21 cellular contexts compared by ENCODE assay signal in genomic region chr12:78494911-78495310, GRCh38.
DNase-seq lines count a peak whose midpoint lies in the region; ATAC-seq and TF ChIP-seq lines count a peak whose summit lies in the region.
"Had no signal": no experiment of that assay in that cellular context is flagged by ENCODE, and none has a peak within 500 bp of the region (broad histone marks: within the 10 kb centered on the region; RNA-seq: fewer than 3 reads in every experiment).

No MANE protein-coding gene starts in this region.

- no peak for TF ChIP-seq CTCF in SK-N-SH (IDR thresholded peaks at IDR 0.05)
- TF ChIP-seq CTCF in brain microvascular endothelial cell (IDR thresholded peaks at IDR 0.05; ENCODE audit: low read depth, low read length, missing control alignments), result no peak
- no peak for TF ChIP-seq CTCF in fibroblast of pulmonary artery (IDR thresholded peaks at IDR 0.05; ENCODE audit: low read length, missing control alignments)

- no peak overlapping the region for H3K9ac ChIP-seq in SK-N-SH

- TF ChIP-seq RAD21 in SK-N-SH (IDR thresholded peaks at IDR 0.05; ENCODE audit: low read length), result no peak

- no peak for DNase-seq in SK-N-SH
- DNase-seq in brain microvascular endothelial cell, result peak; percentile 14
- DNase-seq in fibroblast of pulmonary artery (ENCODE audit: low read depth), result peak; percentile 17
- peak; percentile 26 for DNase-seq in smooth muscle cell of the brain vasculature (ENCODE audit: low read depth, low spot score)
- DNase-seq in NCI-H128 (lab: John Stamatoyannopoulos, UW; ENCODE audit: unreplicated experiment), result no peak
- no peak for DNase-seq in RKO (ENCODE audit: low spot score)
- DNase-seq in G401 (ENCODE audit: low spot score), result no peak
- DNase-seq: activated gamma-delta T cell; amniotic stem cell; DMS 273 treated with DMSO at 0.1 percent for 48 hours; effector memory CD4-positive, alpha-beta T cell; KG1; NCI-H1048; NCI-H2029 treated with DMSO at 0.1 percent for 48 hours; NCI-H524; small intestine; stimulated activated CD4-positive, alpha-beta T cell treated with anti-CD3 and anti-CD28 coated beads, Interleukin-4, amount 100 ng/mL, for 1 hour; stomach; T-cell had no signal

- no peaks in the 10 kb centered on the region for H3K9me2 ChIP-seq in SK-N-SH

- H3K36me3 ChIP-seq in SK-N-SH (replicated peaks in 1 of 2; ENCODE audit: control insufficient read depth in 1 of 2, insufficient read depth in 2 of 2, low read length in 1 of 2), result no peaks in the 10 kb centered on the region
- no peaks in the 10 kb centered on the region for H3K36me3 ChIP-seq in brain microvascular endothelial cell (replicated peaks)
- H3K36me3 ChIP-seq: gastroesophageal sphincter, stomach had no signal

- H3K27ac ChIP-seq in SK-N-SH (ENCODE audit: low read depth in 2 of 2, low read length in 1 of 2) (peak overlapping the region in 1 of 2 experiments; percentile 50; a peak in 1 of 4 replicates), brain microvascular endothelial cell (no peak overlapping the region)
- H3K27ac ChIP-seq: gastroesophageal sphincter, stomach had no signal

- H3K4me2 ChIP-seq in SK-N-SH, result no peak overlapping the region

- no peaks in the 10 kb centered on the region for H4K20me1 ChIP-seq in SK-N-SH (ENCODE audit: insufficient read depth)

- H3K79me2 ChIP-seq in SK-N-SH (ENCODE audit: insufficient read depth), result no peaks in the 10 kb centered on the region

- CTCF ChIA-PET in SK-N-SH (lab: Yijun Ruan, JAX), result no interaction called here

- H3K4me1 ChIP-seq in SK-N-SH (ENCODE audit: control insufficient read depth in 1 of 2, insufficient read depth in 2 of 2, low read depth in 1 of 2, low read length in 1 of 2), result no peaks in the 10 kb centered on the region
- H3K4me1 ChIP-seq: gastroesophageal sphincter, stomach had no signal

- no peaks in the 10 kb centered on the region for H3K27me3 ChIP-seq in SK-N-SH (ENCODE audit: insufficient read depth)
- no peaks in the 10 kb centered on the region for H3K27me3 ChIP-seq in brain microvascular endothelial cell (replicated peaks)
- H3K27me3 ChIP-seq: gastroesophageal sphincter, stomach had no signal

- H3F3A ChIP-seq in SK-N-SH (replicated peaks; ENCODE audit: insufficient read depth), result no peaks in the 10 kb centered on the region

- H3K9me3 ChIP-seq in SK-N-SH, result no peaks in the 10 kb centered on the region
- H3K9me3 ChIP-seq: gastroesophageal sphincter, stomach had no signal

- POLR2A ChIA-PET in SK-N-SH (lab: Yijun Ruan, JAX), result no interaction called here

- WGBS in SK-N-SH (ENCODE audit: low lambda C conversion rate), result 42% methylated on average over 1 of the region's 1 CpG

- H3K4me3 ChIP-seq in SK-N-SH (ENCODE audit: low read depth in 2 of 2, low read length in 1 of 2), result no peak overlapping the region
- no peak overlapping the region for H3K4me3 ChIP-seq in brain microvascular endothelial cell (ENCODE audit: low read depth, low read length)
- no peak overlapping the region for H3K4me3 ChIP-seq in fibroblast of pulmonary artery (replicated peaks; ENCODE audit: low read depth, low read length)
- H3K4me3 ChIP-seq: gastroesophageal sphincter, stomach had no signal

- in situ Hi-C loops in brain microvascular endothelial cell (cut with HindIII; ENCODE audit: low pct_ligation_motif_present, low sequenced_read_pairs), result no loop called here
- in situ Hi-C loops in G401 (cut with HindIII; ENCODE audit: low sequenced_read_pairs), result no loop called here

- H2AFZ ChIP-seq in SK-N-SH (ENCODE audit: low read depth), result peak overlapping the region; percentile 73; the same call in 1 of the 2 replicates

- no peak for TF ChIP-seq EP300 in SK-N-SH (IDR thresholded peaks at IDR 0.05; ENCODE audit: borderline replicate concordance in 1 of 2, low read depth in 1 of 2, low read length in 1 of 2)

- no peak for ATAC-seq in SK-N-SH treated with all-trans-retinoic acid at 6 μM for 48 hours
- ATAC-seq: gastroesophageal sphincter, T-cell had no signal

TF ChIP-seq in SK-N-SH, 30 proteins besides CTCF, POLR2A, EP300 and RAD21 (continues in another document):
- TF ChIP-seq FOSL2 (IDR thresholded peaks at IDR 0.05; ENCODE audit: borderline replicate concordance, low read depth), result no peak
- TF ChIP-seq TEAD4 (IDR thresholded peaks at IDR 0.05; ENCODE audit: borderline replicate concordance, insufficient read depth), result no peak
- no peak for TF ChIP-seq GATA2 (CRISPR knock-in tag; IDR thresholded peaks at IDR 0.05)
- no peak for TF ChIP-seq PBX3 (IDR thresholded peaks at IDR 0.05)
- no peak for TF ChIP-seq SIN3A (IDR thresholded peaks at IDR 0.05; ENCODE audit: borderline replicate concordance, low read depth, low read length)
- TF ChIP-seq USF1 (IDR thresholded peaks at IDR 0.05; ENCODE audit: borderline replicate concordance, low read depth), result no peak
- TF ChIP-seq GABPA (IDR thresholded peaks at IDR 0.05; ENCODE audit: low read depth), result no peak
- TF ChIP-seq ZBTB33 (IDR thresholded peaks at IDR 0.05; ENCODE audit: borderline replicate concordance, low read depth), result no peak

TF ChIP-seq in SK-N-SH treated with all-trans-retinoic acid at 6 μM for 48 hours, 23 proteins besides CTCF, POLR2A, EP300 and RAD21 (continues in another document):
- TF ChIP-seq BACH2 (CRISPR knock-in tag; IDR thresholded peaks at IDR 0.05; ENCODE audit: borderline replicate concordance) (no peak), ZFP30 (CRISPR knock-in tag; IDR thresholded peaks at IDR 0.05) (no peak), CREB5 (CRISPR knock-in tag; IDR thresholded peaks at IDR 0.05; ENCODE audit: low read depth) (no peak), ZNF70 (CRISPR knock-in tag; IDR thresholded peaks at IDR 0.05) (no peak), PPARA (CRISPR knock-in tag; IDR thresholded peaks at IDR 0.05; ENCODE audit: borderline replicate concordance) (no peak), OSR1 (CRISPR knock-in tag; IDR thresholded peaks at IDR 0.05) (no peak), ISL1 (CRISPR knock-in tag; IDR thresholded peaks at IDR 0.05) (no peak), PATZ1 (CRISPR knock-in tag; IDR thresholded peaks at IDR 0.05; ENCODE audit: borderline replicate concordance) (no peak), ZC3H10 (CRISPR knock-in tag; IDR thresholded peaks at IDR 0.05) (no peak), ZFP3 (CRISPR knock-in tag; IDR thresholded peaks at IDR 0.05) (no peak)
- TF ChIP-seq, protein P1, sequence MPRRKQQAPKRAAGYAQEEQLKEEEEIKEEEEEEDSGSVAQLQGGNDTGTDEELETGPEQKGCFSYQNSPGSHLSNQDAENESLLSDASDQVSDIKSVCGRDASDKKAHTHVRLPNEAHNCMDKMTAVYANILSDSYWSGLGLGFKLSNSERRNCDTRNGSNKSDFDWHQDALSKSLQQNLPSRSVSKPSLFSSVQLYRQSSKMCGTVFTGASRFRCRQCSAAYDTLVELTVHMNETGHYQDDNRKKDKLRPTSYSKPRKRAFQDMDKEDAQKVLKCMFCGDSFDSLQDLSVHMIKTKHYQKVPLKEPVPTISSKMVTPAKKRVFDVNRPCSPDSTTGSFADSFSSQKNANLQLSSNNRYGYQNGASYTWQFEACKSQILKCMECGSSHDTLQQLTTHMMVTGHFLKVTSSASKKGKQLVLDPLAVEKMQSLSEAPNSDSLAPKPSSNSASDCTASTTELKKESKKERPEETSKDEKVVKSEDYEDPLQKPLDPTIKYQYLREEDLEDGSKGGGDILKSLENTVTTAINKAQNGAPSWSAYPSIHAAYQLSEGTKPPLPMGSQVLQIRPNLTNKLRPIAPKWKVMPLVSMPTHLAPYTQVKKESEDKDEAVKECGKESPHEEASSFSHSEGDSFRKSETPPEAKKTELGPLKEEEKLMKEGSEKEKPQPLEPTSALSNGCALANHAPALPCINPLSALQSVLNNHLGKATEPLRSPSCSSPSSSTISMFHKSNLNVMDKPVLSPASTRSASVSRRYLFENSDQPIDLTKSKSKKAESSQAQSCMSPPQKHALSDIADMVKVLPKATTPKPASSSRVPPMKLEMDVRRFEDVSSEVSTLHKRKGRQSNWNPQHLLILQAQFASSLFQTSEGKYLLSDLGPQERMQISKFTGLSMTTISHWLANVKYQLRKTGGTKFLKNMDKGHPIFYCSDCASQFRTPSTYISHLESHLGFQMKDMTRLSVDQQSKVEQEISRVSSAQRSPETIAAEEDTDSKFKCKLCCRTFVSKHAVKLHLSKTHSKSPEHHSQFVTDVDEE (CRISPR knock-in tag; IDR thresholded peaks at IDR 0.05), result no peak

Comparison
In these comparisons a context has a peak if more than half of its experiments do, and no peak if none do; other contexts are left out.
1. DNase-seq: peak in brain microvascular endothelial cell (single experiment), fibroblast of pulmonary artery (single experiment) and smooth muscle cell of the brain vasculature (single experiment); none in SK-N-SH (single experiment), NCI-H128 (single experiment), RKO (single experiment) and G401 (single experiment).